Comparison of ENCODE assay signal across 8 cellular contexts in the genomic region with DNA sequence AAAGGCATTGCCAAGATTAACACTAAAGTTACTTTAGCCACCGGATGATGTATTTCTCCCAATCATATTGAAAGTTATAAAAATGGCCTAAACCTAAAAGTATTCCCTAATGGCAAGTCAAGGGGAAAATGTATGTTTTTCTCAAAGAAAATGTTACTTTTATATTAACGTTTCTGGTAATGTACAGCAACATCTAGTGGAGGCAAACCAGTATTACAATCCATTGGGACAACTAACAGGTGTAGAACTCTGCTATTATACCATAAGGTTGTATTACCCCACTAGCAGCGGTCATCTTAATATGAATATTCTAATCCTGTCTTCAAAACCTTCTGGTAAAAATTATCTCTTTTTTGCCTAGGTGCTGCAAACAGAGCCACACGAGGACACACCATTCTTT.
DNase-seq lines count a peak whose midpoint lies in the region; ATAC-seq and TF ChIP-seq lines count a peak whose summit lies in the region.

No MANE protein-coding gene starts in this region.

- TF ChIP-seq CTCF in GM12875 (IDR thresholded peaks at IDR 0.05; ENCODE audit: borderline replicate concordance, insufficient read depth, low read depth, low read length) (0 out of 2 replicates have a peak, but pooled peaks have one; percentile 15), OCI-LY1 (IDR thresholded peaks at IDR 0.05; ENCODE audit: low read length) (peak; percentile 65), esophagus muscularis mucosa (IDR thresholded peaks at IDR 0.05) (peak; percentile 61 to 77 (median 71))

- no peak overlapping the region for H2AFZ ChIP-seq in OCI-LY1 (ENCODE audit: low read length)
- H2AFZ ChIP-seq in trophoblast cell (ENCODE audit: insufficient read depth, low read length, poor library complexity): no peak overlapping the region

- H3K4me2 ChIP-seq in OCI-LY1 (ENCODE audit: low read length) (no peak overlapping the region), trophoblast cell (ENCODE audit: low read length) (no peak overlapping the region)

- no peak for DNase-seq in esophagus muscularis mucosa (ENCODE audit: extremely low spot score)
- peak; percentile 15 to 80 for DNase-seq in trophoblast cell
- no peak for DNase-seq in COLO829 (ENCODE audit: low spot score)
- DNase-seq in SHP77 treated with DMSO at 0.1 percent for 48 hours (lab: John Stamatoyannopoulos, UW): no peak
- DNase-seq in activated naive CD4-positive, alpha-beta T cell treated with Interleukin-2 at 50 U/mL for 16 hours: no peak

- H3K4me3 ChIP-seq in GM12875 (ENCODE audit: low read depth, low read length) (no peak overlapping the region), OCI-LY1 (ENCODE audit: low read depth, low read length, poor library complexity, severe bottlenecking) (no peak overlapping the region), esophagus muscularis mucosa (no peak overlapping the region), trophoblast cell (ENCODE audit: low read depth, low read length) (no peak overlapping the region)

- no peak for TF ChIP-seq EP300 in esophagus muscularis mucosa (IDR thresholded peaks at IDR 0.05)

- no peak overlapping the region for H3K18ac ChIP-seq in trophoblast cell (ENCODE audit: low read length)

- no peaks in the 10 kb centered on the region for H3K27me3 ChIP-seq in OCI-LY1 (ENCODE audit: insufficient read depth, low read length)
- no peaks in the 10 kb centered on the region for H3K27me3 ChIP-seq in esophagus muscularis mucosa
- H3K27me3 ChIP-seq in trophoblast cell (ENCODE audit: insufficient read depth, low read length): no peaks in the 10 kb centered on the region

- H4K91ac ChIP-seq in trophoblast cell (ENCODE audit: low read depth, low read length): no peak overlapping the region

- H3K4me1 ChIP-seq in OCI-LY1 (ENCODE audit: insufficient read depth, low read length, severe bottlenecking) (no peaks in the 10 kb centered on the region), esophagus muscularis mucosa (peaks cover 0 to 15% (median 11%) of the 10 kb centered on the region in 4 donors), trophoblast cell (ENCODE audit: control insufficient read depth in 1 of 2, insufficient read depth in 2 of 2, low read length in 2 of 2) (peaks cover 6% of the 10 kb centered on the region in 2 experiments)

- no peaks in the 10 kb centered on the region for H3K9me2 ChIP-seq in OCI-LY1 (ENCODE audit: low read depth, low read length)

- H2BK120ac ChIP-seq in trophoblast cell (ENCODE audit: insufficient read depth, low read length, poor library complexity): no peak overlapping the region

- no peaks in the 10 kb centered on the region for H3K36me3 ChIP-seq in OCI-LY1 (ENCODE audit: insufficient read depth, low read length)
- no peaks in the 10 kb centered on the region for H3K36me3 ChIP-seq in esophagus muscularis mucosa
- H3K36me3 ChIP-seq in trophoblast cell (ENCODE audit: control insufficient read depth in 1 of 2, insufficient read depth in 2 of 2, low read length in 2 of 2): no peaks in the 10 kb centered on the region

- no peak overlapping the region for H2AK5ac ChIP-seq in trophoblast cell (ENCODE audit: low read length)

- no peak overlapping the region for H2BK5ac ChIP-seq in trophoblast cell (ENCODE audit: low read depth, low read length, poor library complexity)

- WGBS in esophagus muscularis mucosa: 26% methylated on average over 4 of the region's 4 CpGs
- WGBS in trophoblast cell (ENCODE audit: extremely low coverage, insufficient coverage, insufficient read length): no CpG with 5 or more reads among the region's 4 CpGs

- H2BK12ac ChIP-seq in trophoblast cell (ENCODE audit: low read length): no peak overlapping the region

- no peak overlapping the region for H3K23ac ChIP-seq in trophoblast cell (ENCODE audit: low read length)

- H3F3A ChIP-seq in OCI-LY1 (ENCODE audit: insufficient read depth, low read length): no peaks in the 10 kb centered on the region

- no peak for TF ChIP-seq POLR2A in esophagus muscularis mucosa (IDR thresholded peaks at IDR 0.05; ENCODE audit: low read depth)

- H3K79me2 ChIP-seq in OCI-LY1 (ENCODE audit: insufficient read depth, low read length) (no peaks in the 10 kb centered on the region), trophoblast cell (ENCODE audit: control insufficient read depth, insufficient read depth, low read length, poor library complexity) (no peaks in the 10 kb centered on the region)

- no peak overlapping the region for H3K14ac ChIP-seq in trophoblast cell (ENCODE audit: low read length)

- H3K9ac ChIP-seq in OCI-LY1 (ENCODE audit: low read length): no peak overlapping the region
- H3K9ac ChIP-seq in trophoblast cell (ENCODE audit: low read length): no peak overlapping the region

- no peak overlapping the region for H4K8ac ChIP-seq in trophoblast cell (ENCODE audit: low read depth, low read length)

- H3K4ac ChIP-seq in trophoblast cell (ENCODE audit: low read depth, low read length): no peak overlapping the region

- H4K12ac ChIP-seq in trophoblast cell (ENCODE audit: low read depth, low read length): no peak overlapping the region

- H3K79me1 ChIP-seq in trophoblast cell (ENCODE audit: low read length): peaks cover 3% of the 10 kb centered on the region

- no peak for ATAC-seq in HG02571 (IDR thresholded peaks at IDR 0.05; ENCODE audit: unreplicated experiment)

- H3K27ac ChIP-seq in OCI-LY1 (ENCODE audit: low read depth, low read length, poor library complexity, severe bottlenecking): no peak overlapping the region
- H3K27ac ChIP-seq in esophagus muscularis mucosa (replicated peaks in 1 of 4): no peak overlapping the region
- H3K27ac ChIP-seq in trophoblast cell (ENCODE audit: low read depth, low read length): no peak overlapping the region

- intact Hi-C loops in esophagus muscularis mucosa (cut with DNase I): loop anchor here (2.0 to 5.0 kb wide), 2 partner anchors 111 to 213 kb away; no protein-coding TSS in a partner anchor

- H3K9me3 ChIP-seq in OCI-LY1 (ENCODE audit: low read length) (no peaks in the 10 kb centered on the region), esophagus muscularis mucosa (no peaks in the 10 kb centered on the region), trophoblast cell (ENCODE audit: insufficient read depth, low read depth, low read length) (no peaks in the 10 kb centered on the region)

- no peaks in the 10 kb centered on the region for H4K20me1 ChIP-seq in OCI-LY1 (ENCODE audit: insufficient read depth, low read length)

Comparison
In these comparisons a context has a peak if more than half of its experiments do, and no peak if none do; other contexts are left out.
1. CTCF ChIP-seq: peak in every context shown above with its lines; median percentile 71 in esophagus muscularis mucosa; 65 in OCI-LY1; 15 in GM12875.
2. DNase-seq: peak in trophoblast cell (2 of 2); none in esophagus muscularis mucosa (single experiment), COLO829 (single experiment), SHP77 treated with DMSO at 0.1 percent for 48 hours (single experiment) and activated naive CD4-positive, alpha-beta T cell treated with Interleukin-2 at 50 U/mL for 16 hours (single experiment).